In the genomic region with DNA sequence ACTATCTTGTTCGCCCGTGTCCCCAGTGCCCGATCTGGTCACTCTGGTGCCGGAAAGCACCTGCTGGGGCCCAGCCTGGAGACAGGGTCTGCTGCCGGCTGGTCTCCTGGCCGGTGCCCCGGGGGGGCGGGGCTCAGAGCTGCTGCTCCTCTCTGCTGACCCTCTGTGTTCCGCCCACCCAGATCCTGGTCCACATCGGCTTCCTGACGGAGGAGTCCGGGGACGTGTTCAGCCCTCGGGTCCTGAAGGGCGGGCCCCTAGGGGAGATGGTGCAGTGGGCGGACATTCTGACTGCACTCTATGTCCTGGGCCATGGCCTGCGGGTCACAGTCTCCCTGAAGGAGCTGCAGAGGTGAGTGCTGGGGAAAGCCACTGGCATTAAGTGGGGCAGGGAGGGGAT, we compare ENCODE assay signal across 27 cellular contexts. TPM values are rescaled to one million over a fixed set of nuclear protein-coding genes. Genes with fewer than 3 reads are reported as not detected.
"Had no signal": no experiment of that assay in that cellular context is flagged by ENCODE, and none has a peak within 500 bp of the region (broad histone marks: within the 10 kb centered on the region; RNA-seq: fewer than 3 reads in every experiment).

No MANE protein-coding gene starts in this region.

- DNase-seq: colonic mucosa; cortex of kidney; effector CD8-positive, alpha-beta T cell; effector memory CD8-positive, alpha-beta T cell; endodermal cell; erythroblast; esophagus squamous epithelium; foreskin fibroblast; foreskin melanocyte; gastrocnemius medialis; glutamatergic neuron; head of caudate nucleus; heart right ventricle; hippocampal formation; immature natural killer cell; islet precursor cell; left cardiac atrium; left ventricle myocardium superior; lower lobe of right lung; mesenchymal stem cell; mucosa of descending colon; naive B cell had no signal

- H3K9me3 Mint-ChIP-seq: dendritic cell treated with granulocyte-macrophage colony-stimulating factor and Interleukin-4, amounts not matched to agents 40 ng/mL and 50 ng/mL, for 4 days; effector memory CD8-positive, alpha-beta T cell; endodermal cell had no signal

- H3K4me1 ChIP-seq: colonic mucosa, gastrocnemius medialis, left lung, lower lobe of right lung had no signal

- H3K27ac Mint-ChIP-seq: dendritic cell treated with granulocyte-macrophage colony-stimulating factor and Interleukin-4, amounts not matched to agents 40 ng/mL and 50 ng/mL, for 4 days; effector memory CD8-positive, alpha-beta T cell; endodermal cell; immature natural killer cell; mesothelial cell of epicardium had no signal

- H3K4me1 Mint-ChIP-seq: endodermal cell, immature natural killer cell, mesothelial cell of epicardium, naive B cell had no signal

- H3K27ac ChIP-seq: colonic mucosa, epithelial cell of prostate, esophagus squamous epithelium, gastrocnemius medialis, heart right ventricle, left lung, lower lobe of right lung had no signal

- H3K4me3 Mint-ChIP-seq: dendritic cell treated with granulocyte-macrophage colony-stimulating factor and Interleukin-4, amounts not matched to agents 40 ng/mL and 50 ng/mL, for 4 days; effector memory CD8-positive, alpha-beta T cell; endodermal cell; immature natural killer cell; mesothelial cell of epicardium; naive B cell had no signal

- H3K36me3 Mint-ChIP-seq: mesothelial cell of epicardium had no signal

- H3K9me3 ChIP-seq: colonic mucosa, esophagus squamous epithelium, gastrocnemius medialis, left lung, lower lobe of right lung, mucosa of descending colon had no signal

- H3K4me3 ChIP-seq: colonic mucosa, esophagus squamous epithelium, gastrocnemius medialis, heart right ventricle, left lung, lower lobe of right lung, mucosa of descending colon had no signal

- H3K36me3 ChIP-seq: colonic mucosa, esophagus squamous epithelium, gastrocnemius medialis, heart right ventricle, left lung, lower lobe of right lung had no signal

- ATAC-seq: effector memory CD8-positive, alpha-beta T cell; esophagus mucosa; gastrocnemius medialis; heart right ventricle; left cardiac atrium; left lung; left ventricle myocardium superior; lower lobe of right lung; mucosa of descending colon had no signal

- H3K27me3 ChIP-seq: colonic mucosa had no signal

RNA-seq across cellular contexts. Expression of gene MGAT5B, which starts 37.6 kb away (rescaled TPM):
- total RNA-seq: gastrocnemius medialis, left ventricle myocardium superior had no signal
- polyA plus RNA-seq: immature natural killer cell had no signal
